8 cellular contexts compared by ENCODE assay signal in the genomic region with DNA sequence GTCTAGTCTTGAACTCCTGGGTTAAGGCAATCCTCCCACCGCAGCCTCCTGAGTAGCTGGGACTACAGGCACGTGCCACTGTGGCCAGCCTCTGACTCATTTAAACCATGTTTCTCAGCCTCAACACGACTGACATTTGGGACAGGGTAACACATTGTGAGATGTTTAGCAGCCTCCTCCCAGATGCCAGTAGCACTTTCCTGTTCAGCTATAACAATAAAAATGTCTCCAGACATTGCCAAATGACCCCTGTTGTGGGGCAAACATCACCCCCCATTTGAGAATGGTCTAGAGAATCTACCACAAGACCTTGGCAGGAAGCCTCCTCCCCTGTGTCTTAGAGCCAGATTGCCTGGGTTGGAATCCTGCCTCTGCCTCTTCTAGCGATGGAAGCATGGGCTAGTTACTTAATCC. TPM values are rescaled to one million over a fixed set of nuclear protein-coding genes. Genes with fewer than 3 reads are reported as not detected.
DNase-seq lines count a peak whose midpoint lies in the region; ATAC-seq and TF ChIP-seq lines count a peak whose summit lies in the region.

No MANE protein-coding gene starts in this region.

- H2AK5ac ChIP-seq in mesendoderm (ENCODE audit: low read length) = no peak overlapping the region

- H3K4me3 ChIP-seq in brain microvascular endothelial cell (ENCODE audit: low read depth, low read length) (no peak overlapping the region), mesendoderm (ENCODE audit: low read length) (no peak overlapping the region)

- H3K79me2 ChIP-seq in mesendoderm (ENCODE audit: control insufficient read depth, insufficient read depth, low read length) = no peaks in the 10 kb centered on the region

- no peak overlapping the region for H2BK5ac ChIP-seq in mesendoderm (ENCODE audit: low read length)

- WGBS in mesendoderm (ENCODE audit: extremely low coverage, insufficient coverage, low lambda C conversion rate) = no CpG with 5 or more reads among the region's 4 CpGs

- H4K8ac ChIP-seq in mesendoderm (ENCODE audit: low read depth, low read length) = no peak overlapping the region

- no peak overlapping the region for H3K23ac ChIP-seq in mesendoderm (ENCODE audit: low read length)

- TF ChIP-seq CTCF in brain microvascular endothelial cell (IDR thresholded peaks at IDR 0.05; ENCODE audit: low read depth, low read length, missing control alignments) = no peak

- no peak overlapping the region for H2BK120ac ChIP-seq in mesendoderm (ENCODE audit: low read depth, low read length)

- H3K4me2 ChIP-seq in mesendoderm (ENCODE audit: low read length) = no peak overlapping the region

- in situ Hi-C loops in brain microvascular endothelial cell (cut with HindIII; ENCODE audit: low pct_ligation_motif_present, low sequenced_read_pairs) = no loop called here

- no peaks in the 10 kb centered on the region for H3K27me3 ChIP-seq in brain microvascular endothelial cell (replicated peaks)
- no peaks in the 10 kb centered on the region for H3K27me3 ChIP-seq in mesendoderm (ENCODE audit: insufficient read depth, low read length, poor library complexity)

- no peak overlapping the region for H2BK15ac ChIP-seq in mesendoderm (replicated peaks; ENCODE audit: low read depth)

- H3K4me1 ChIP-seq in mesendoderm (ENCODE audit: control insufficient read depth, low read depth, low read length) = no peaks in the 10 kb centered on the region

- no peaks in the 10 kb centered on the region for H3K36me3 ChIP-seq in brain microvascular endothelial cell (replicated peaks)
- no peaks in the 10 kb centered on the region for H3K36me3 ChIP-seq in mesendoderm (ENCODE audit: control insufficient read depth, insufficient read depth, low read length)

- no peak overlapping the region for H3K56ac ChIP-seq in mesendoderm (ENCODE audit: low read length)

- no peak overlapping the region for H3K9ac ChIP-seq in mesendoderm (ENCODE audit: low read length)

- no peak overlapping the region for H3K4ac ChIP-seq in mesendoderm (ENCODE audit: low read depth, low read length)

- ATAC-seq in GM19035 (IDR thresholded peaks at IDR 0.05; ENCODE audit: unreplicated experiment) (peak; percentile 49), GM18909 (IDR thresholded peaks at IDR 0.05; ENCODE audit: poor library complexity, unreplicated experiment) (no peak)

- H4K5ac ChIP-seq in mesendoderm (ENCODE audit: low read length) = no peak overlapping the region

- no peak overlapping the region for H3K27ac ChIP-seq in brain microvascular endothelial cell
- H3K27ac ChIP-seq in mesendoderm (ENCODE audit: low read depth, low read length) = no peak overlapping the region

- H3K79me1 ChIP-seq in mesendoderm (ENCODE audit: low read length) = no peaks in the 10 kb centered on the region

- peak; percentile 84 for DNase-seq in LHCN-M2 (ENCODE audit: low read depth)
- peak; percentile 59 for DNase-seq in brain microvascular endothelial cell
- peak; percentile 15 to 18 for DNase-seq in stimulated activated CD4-positive, alpha-beta T cell treated with anti-CD3 and anti-CD28 coated beads, Interleukin-2, amount 100 ng/mL, for 48 hours
- no peak for DNase-seq in RPMI8226
- no peak for DNase-seq in mesendoderm
- no peak for DNase-seq in NCI-H1048 (lab: John Stamatoyannopoulos, UW)

- H3K18ac ChIP-seq in mesendoderm (ENCODE audit: low read length) = no peak overlapping the region

RNA-seq across cellular contexts. Expression of a gene that starts 8.4 kb away (rescaled TPM):
- total RNA-seq in LHCN-M2 (2014; rRNA removed) = not detected in 2 replicates
- polyA plus RNA-seq in LHCN-M2 (2012) = not detected
- polyA plus RNA-seq in mesendoderm (2013, experiment 1 of 2) = 0.49 TPM
- polyA plus RNA-seq in mesendoderm (2013, experiment 2 of 2) = 0.71 TPM

RNA-seq across cellular contexts. Expression of a gene that starts 45.8 kb away (rescaled TPM):
- total RNA-seq in LHCN-M2 (2014; rRNA removed) = 0.90 and 2.1 TPM in 2 replicates
- polyA plus RNA-seq in LHCN-M2 (2012) = 1.6 TPM
- 1.7 TPM for polyA plus RNA-seq in mesendoderm (2013, experiment 1 of 2)
- 1.4 TPM for polyA plus RNA-seq in mesendoderm (2013, experiment 2 of 2)

Comparison
In these comparisons a context has a peak if more than half of its experiments do, and no peak if none do; other contexts are left out.
1. DNase-seq: peak in LHCN-M2 (single experiment), brain microvascular endothelial cell (single experiment) and stimulated activated CD4-positive, alpha-beta T cell treated with anti-CD3 and anti-CD28 coated beads, Interleukin-2, amount 100 ng/mL, for 48 hours (2 of 2); none in RPMI8226 (single experiment), mesendoderm (single experiment) and NCI-H1048 (single experiment).